ENCODE assay signal across 8 cellular contexts in the genomic region with DNA sequence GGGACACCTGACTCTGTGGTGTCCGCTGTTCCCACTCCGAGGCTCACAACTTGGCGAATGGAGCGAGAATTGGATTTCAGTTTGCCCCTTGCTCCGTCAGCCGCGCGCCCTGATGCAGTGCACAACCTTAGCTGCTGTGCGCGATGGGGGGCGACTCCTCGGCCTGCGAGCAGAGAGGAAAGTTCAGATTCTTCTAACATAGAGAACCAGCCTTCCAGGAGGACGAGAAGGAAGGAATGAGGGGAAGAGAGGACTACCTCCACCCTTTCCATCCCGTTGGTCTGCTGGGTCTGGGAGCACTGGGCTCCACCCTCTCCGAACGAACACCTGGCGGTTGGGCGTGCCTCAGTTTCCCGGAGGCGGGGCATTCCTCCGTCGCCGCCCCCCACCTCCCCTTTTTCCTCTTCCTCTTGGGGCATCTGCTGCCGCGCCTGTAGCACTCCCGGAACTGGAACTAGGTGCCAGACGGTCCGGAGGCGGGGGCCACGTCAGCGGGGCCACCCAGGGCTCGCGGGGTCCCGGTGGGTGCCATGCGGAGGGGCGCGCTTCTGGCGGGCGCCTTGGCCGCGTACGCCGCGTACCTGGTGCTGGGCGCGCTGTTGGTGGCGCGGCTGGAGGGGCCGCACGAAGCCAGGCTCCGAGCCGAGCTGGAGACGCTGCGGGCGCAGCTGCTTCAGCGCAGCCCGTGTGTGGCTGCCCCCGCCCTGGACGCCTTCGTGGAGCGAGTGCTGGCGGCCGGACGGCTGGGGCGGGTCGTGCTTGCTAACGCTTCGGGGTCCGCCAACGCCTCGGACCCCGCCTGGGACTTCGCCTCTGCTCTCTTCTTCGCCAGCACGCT. TPM values are rescaled to one million over a fixed set of nuclear protein-coding genes. Genes with fewer than 3 reads are reported as not detected.
A peak's percentile ranks its signal among the peaks of the same experiment; 100 is the strongest.
DNase-seq lines count a peak whose midpoint lies in the region; ATAC-seq, FAIRE-seq and TF ChIP-seq lines count a peak whose summit lies in the region.

Gene KCNK6 (plus strand): TSS at position 425 of the 838 bp plus-strand sequence. CDS start 106 bp downstream, at position 531.

- H3K4me1 ChIP-seq in ES-I3 (ENCODE audit: insufficient read depth, low read length) (peaks cover 3% of the 10 kb centered on the region; the same call in 1 of the 2 replicates), heart right ventricle (peaks cover 10 to 89% (median 63%) of the 10 kb centered on the region in 9 donors), prostate gland (replicated peaks) (no peaks in the 10 kb centered on the region)

- WGBS in heart right ventricle, 2 donors, result 4% methylated on average over 76 of the region's 76 CpGs
- WGBS in prostate gland, result 5% methylated on average over 73 of the region's 76 CpGs

- peak within 1 kb of the TSS; percentile 74 for H3K27ac Mint-ChIP-seq in activated naive CD4-positive, alpha-beta T cell treated with anti-CD3 and anti-CD28 coated beads, Interleukin-2, amount 10 ng/mL, durations not matched to agents 7 days and 5 days

- peaks cover 65% of the 10 kb centered on the region for H3K4me1 Mint-ChIP-seq in activated naive CD4-positive, alpha-beta T cell treated with anti-CD3 and anti-CD28 coated beads, Interleukin-2, amount 10 ng/mL, durations not matched to agents 7 days and 5 days

- H3K9me3 ChIP-seq in ES-I3 (ENCODE audit: control insufficient read depth, insufficient read depth, low read length) (no peaks in the 10 kb centered on the region), heart right ventricle (no peaks in the 10 kb centered on the region), prostate gland (no peaks in the 10 kb centered on the region)

- no peak for FAIRE-seq in frontal cortex (lab: Jason Lieb, UNC)

- CTCF ChIA-PET in activated naive CD4-positive, alpha-beta T cell treated with anti-CD3 and anti-CD28 coated beads, Interleukin-2, amount 10 ng/mL, durations not matched to agents 7 days and 5 days (lab: Charles Lee), result interaction anchor here (1.0 to 1.9 kb wide), 3 partner anchors 11 to 41 kb away, joined by 3 to 8 read pairs (median 4); partner anchors contain the start of gene CATSPERG

- no peaks in the 10 kb centered on the region for H3K27me3 ChIP-seq in heart right ventricle
- no peaks in the 10 kb centered on the region for H3K27me3 ChIP-seq in prostate gland (replicated peaks; ENCODE audit: insufficient read depth)

- H3K4me3 Mint-ChIP-seq in activated naive CD4-positive, alpha-beta T cell treated with anti-CD3 and anti-CD28 coated beads, Interleukin-2, amount 10 ng/mL, durations not matched to agents 7 days and 5 days, result peak within 1 kb of the TSS; percentile 84

- H3K36me3 Mint-ChIP-seq in activated naive CD4-positive, alpha-beta T cell treated with anti-CD3 and anti-CD28 coated beads, Interleukin-2, amount 10 ng/mL, durations not matched to agents 7 days and 5 days, result peaks cover 9% of the 10 kb centered on the region

- H3K27me3 Mint-ChIP-seq in activated naive CD4-positive, alpha-beta T cell treated with anti-CD3 and anti-CD28 coated beads, Interleukin-2, amount 10 ng/mL, durations not matched to agents 7 days and 5 days, result peaks cover 3% of the 10 kb centered on the region

- peak within 1 kb of the TSS; percentile 49 to 93 (median 66) for H3K4me3 ChIP-seq in heart right ventricle
- peak within 1 kb of the TSS; percentile 52 for H3K4me3 ChIP-seq in prostate gland

- DNase-seq in OCI-M1 (lab: John Stamatoyannopoulos, UW), result peak; percentile 68
- peak; percentile 72 for DNase-seq in activated naive CD4-positive, alpha-beta T cell treated with anti-CD3 and anti-CD28 coated beads, Interleukin-2, amount 10 ng/mL, durations not matched to agents 7 days and 5 days
- peak; percentile 56 to 58 for DNase-seq in heart right ventricle
- peak; percentile 57 for DNase-seq in prostate gland (ENCODE audit: low spot score)
- no peak for DNase-seq in omental fat pad (ENCODE audit: low spot score)
- no peak for DNase-seq in frontal cortex (ENCODE audit: low spot score in 2 of 2)

- peak within 1 kb of the TSS; percentile 67 for H3K9ac ChIP-seq in ES-I3 (ENCODE audit: low read depth, low read length)

- H3K27ac ChIP-seq in heart right ventricle (peak within 1 kb of the TSS; percentile 37 to 93 (median 83)), prostate gland (peak within 1 kb of the TSS; percentile 64 to 76)

- no peak for TF ChIP-seq CTCF in heart right ventricle (IDR thresholded peaks at IDR 0.05)
- no peak for TF ChIP-seq CTCF in prostate gland (IDR thresholded peaks at IDR 0.05)
- TF ChIP-seq CTCF in omental fat pad (IDR thresholded peaks at IDR 0.05), result no peak

- TF ChIP-seq POLR2A in prostate gland (IDR thresholded peaks at IDR 0.05), result peak; percentile 80

- ATAC-seq in heart right ventricle (peak in 2 of 8 donors; percentile 1 to 3), GM19397 (IDR thresholded peaks at IDR 0.05; ENCODE audit: unreplicated experiment) (no peak), omental fat pad (ENCODE audit: low FRiP score) (no peak)

- H3K36me3 ChIP-seq in ES-I3 (ENCODE audit: insufficient read depth, low read length) (no peaks in the 10 kb centered on the region), heart right ventricle (peaks cover 0 to 8% (median 0%) of the 10 kb centered on the region in 9 donors), prostate gland (no peaks in the 10 kb centered on the region)

- no peaks in the 10 kb centered on the region for H3K9me3 Mint-ChIP-seq in activated naive CD4-positive, alpha-beta T cell treated with anti-CD3 and anti-CD28 coated beads, Interleukin-2, amount 10 ng/mL, durations not matched to agents 7 days and 5 days

- intact Hi-C loops in heart right ventricle (cut with DNase I) (loop anchor here in 9 of 10 donors (2.0 to 10.0 kb wide), 10 partner anchors 37 to 1652 kb away; partner anchors contain the start of genes SIPA1L3 (in 2 of the 9), WDR87 (in 2 of the 9), PPP1R14A (in 1 of the 9) and SPINT2 (in 1 of the 9)), prostate gland (cut with DNase I) (loop anchor here (5.0 kb wide), 1 partner anchor 67 kb away; no protein-coding TSS in a partner anchor)

RNA-seq across cellular contexts. Expression of gene KCNK6, which starts in this region (rescaled TPM):
- total RNA-seq in heart right ventricle (10 to 100 TPM in 6 of 10 donors, 1 to 10 TPM in 4; 4.5 to 31.6 (median 13.7) TPM), prostate gland (1 to 10 TPM; 5.9 to 7.3 TPM), omental fat pad (10 to 100 TPM in 1 of 4 donors, 1 to 10 TPM in 3; 4.1 to 11.4 (median 7.2) TPM), frontal cortex (0.41 TPM)
- 1 to 10 TPM; 5.1 to 8.0 TPM for polyA plus RNA-seq in heart right ventricle

Comparison
In these comparisons a context has a peak if more than half of its experiments do, and no peak if none do; other contexts are left out.
1. DNase-seq: peak in OCI-M1 (single experiment), activated naive CD4-positive, alpha-beta T cell treated with anti-CD3 and anti-CD28 coated beads, Interleukin-2, amount 10 ng/mL, durations not matched to agents 7 days and 5 days (single experiment), heart right ventricle (2 of 2) and prostate gland (single experiment); none in omental fat pad (single experiment) and frontal cortex (0 of 2).